ENCODE assay signal across 8 cellular contexts in the genomic region with DNA sequence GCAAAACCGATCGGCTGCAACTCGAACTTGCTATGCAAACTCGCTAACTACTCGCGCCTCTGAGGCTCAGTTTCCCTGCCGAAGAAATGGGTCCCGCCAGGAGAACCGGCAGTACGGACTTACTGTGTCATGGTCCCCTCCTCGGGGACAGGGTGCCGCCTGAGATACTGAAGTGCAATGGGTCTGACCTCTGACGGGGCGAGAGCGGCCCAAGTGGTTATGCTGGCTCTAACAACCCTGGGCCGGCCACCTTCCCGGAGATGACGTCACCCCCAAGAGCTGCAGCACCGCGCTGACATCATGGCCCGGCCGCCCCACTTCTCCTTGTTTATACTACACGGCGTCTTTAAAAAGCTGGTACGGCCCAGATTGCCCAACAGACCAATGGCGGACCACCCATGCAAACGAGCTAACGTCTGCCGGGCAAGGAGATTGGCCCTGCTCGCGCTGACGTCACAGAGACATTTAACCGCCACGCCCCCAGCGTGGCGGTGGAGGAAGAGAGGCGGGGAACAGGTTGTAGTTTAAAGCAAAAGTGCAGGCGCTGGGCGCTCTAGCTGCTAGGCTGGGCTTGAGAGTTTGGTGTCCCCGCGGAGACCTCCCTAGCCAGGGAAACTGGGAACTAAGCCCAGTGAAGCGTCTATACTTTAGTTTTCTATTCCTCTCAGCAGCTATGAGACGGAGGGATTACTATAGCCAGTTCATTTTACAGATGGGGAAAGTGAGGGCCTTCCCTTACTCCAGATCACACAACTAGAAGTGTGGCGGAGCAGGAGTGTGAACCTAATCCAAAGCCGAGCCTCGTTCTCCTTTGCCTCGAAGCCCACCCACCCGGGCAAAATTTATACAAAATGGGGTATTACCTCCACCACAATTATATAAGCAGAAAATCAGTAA. TPM values are rescaled to one million over a fixed set of nuclear protein-coding genes. Genes with fewer than 3 reads are reported as not detected.
DNase-seq lines count a peak whose midpoint lies in the region; ATAC-seq and TF ChIP-seq lines count a peak whose summit lies in the region.

No MANE protein-coding gene starts in this region.

- H3K4me1 ChIP-seq in thyroid gland: peaks cover 35 to 53% of the 10 kb centered on the region in 2 donors

- H3K9me3 ChIP-seq in SU-DHL-6 (ENCODE audit: insufficient read depth, low read length) (no peaks in the 10 kb centered on the region), thyroid gland (no peaks in the 10 kb centered on the region)

- H3K27ac ChIP-seq in SU-DHL-6 (ENCODE audit: low read depth, low read length): peak overlapping the region; percentile 91
- peak overlapping the region; percentile 90 to 97 (median 96) for H3K27ac ChIP-seq in thyroid gland

- H3K4me3 ChIP-seq in GM12864 (ENCODE audit: low read depth, low read length): peak overlapping the region; percentile 92
- H3K4me3 ChIP-seq in SU-DHL-6 (ENCODE audit: insufficient read depth, low read length, poor library complexity, severe bottlenecking): peak overlapping the region; percentile 72
- peak overlapping the region; percentile 68 to 92 (median 68) for H3K4me3 ChIP-seq in thyroid gland (replicated peaks in 1 of 3)

- H3K9me3 Mint-ChIP-seq in activated naive CD8-positive, alpha-beta T cell treated with anti-CD3 and anti-CD28 coated beads, Interleukin-2, amount 50 U/mL, for 24 hours: no peaks in the 10 kb centered on the region
- H3K9me3 Mint-ChIP-seq in osteocyte (ENCODE audit: unreplicated experiment): no peaks in the 10 kb centered on the region

- peak overlapping the region; percentile 98 for H3K4me3 Mint-ChIP-seq in activated naive CD8-positive, alpha-beta T cell treated with anti-CD3 and anti-CD28 coated beads, Interleukin-2, amount 50 U/mL, for 24 hours
- peak overlapping the region; percentile 97 for H3K4me3 Mint-ChIP-seq in osteocyte (ENCODE audit: unreplicated experiment)

- intact Hi-C loops in Right ventricle myocardium inferior (cut with DNase I): no loop called here
- intact Hi-C loops in thyroid gland (cut with DNase I): no loop called here

- H3K27ac Mint-ChIP-seq in activated naive CD8-positive, alpha-beta T cell treated with anti-CD3 and anti-CD28 coated beads, Interleukin-2, amount 50 U/mL, for 24 hours: peak overlapping the region; percentile 90
- H3K27ac Mint-ChIP-seq in osteocyte (ENCODE audit: unreplicated experiment): peak overlapping the region; percentile 98

- H4K20me1 ChIP-seq in SU-DHL-6 (ENCODE audit: low read depth, low read length): no peaks in the 10 kb centered on the region

- peaks cover 24% of the 10 kb centered on the region for H3F3A ChIP-seq in SU-DHL-6 (ENCODE audit: insufficient read depth)

- H3K9me2 ChIP-seq in SU-DHL-6 (replicated peaks; ENCODE audit: insufficient read depth, low read length): no peaks in the 10 kb centered on the region

- H3K4me2 ChIP-seq in SU-DHL-6 (ENCODE audit: low read depth, low read length, poor library complexity, severe bottlenecking): peak overlapping the region; percentile 82

- peaks cover 63% of the 10 kb centered on the region for H3K4me1 Mint-ChIP-seq in activated naive CD8-positive, alpha-beta T cell treated with anti-CD3 and anti-CD28 coated beads, Interleukin-2, amount 50 U/mL, for 24 hours
- peaks cover 56% of the 10 kb centered on the region for H3K4me1 Mint-ChIP-seq in osteocyte (ENCODE audit: unreplicated experiment)

- H3K36me3 Mint-ChIP-seq in activated naive CD8-positive, alpha-beta T cell treated with anti-CD3 and anti-CD28 coated beads, Interleukin-2, amount 50 U/mL, for 24 hours (ENCODE audit: low read depth): peaks cover 7% of the 10 kb centered on the region
- no peaks in the 10 kb centered on the region for H3K36me3 Mint-ChIP-seq in osteocyte (ENCODE audit: unreplicated experiment)

- no peak for TF ChIP-seq CTCF in GM12864 (IDR thresholded peaks at IDR 0.05; ENCODE audit: low read depth, low read length, missing control alignments)
- no peak for TF ChIP-seq CTCF in SU-DHL-6 (IDR thresholded peaks at IDR 0.05; ENCODE audit: insufficient read depth, low read length, poor library complexity, severe bottlenecking)
- TF ChIP-seq CTCF in osteocyte (IDR thresholded peaks at IDR 0.05): no peak
- TF ChIP-seq CTCF in thyroid gland (IDR thresholded peaks at IDR 0.05): no peak

- 1 to 2% methylated on average over 37 to 48 of the region's 48 CpGs for WGBS in thyroid gland, 2 donors

- no peaks in the 10 kb centered on the region for H3K27me3 ChIP-seq in SU-DHL-6 (ENCODE audit: low read length)
- no peaks in the 10 kb centered on the region for H3K27me3 ChIP-seq in thyroid gland

- TF ChIP-seq POLR2A in thyroid gland (IDR thresholded peaks at IDR 0.05): peak in 1 of 2 donors; percentile 76

- no peaks in the 10 kb centered on the region for H3K36me3 ChIP-seq in SU-DHL-6 (ENCODE audit: low read length)
- no peaks in the 10 kb centered on the region for H3K36me3 ChIP-seq in thyroid gland

- ATAC-seq in HG02763 (IDR thresholded peaks at IDR 0.05; ENCODE audit: unreplicated experiment) (peak; percentile 69), Right ventricle myocardium inferior (peak; percentile 90)
- ATAC-seq in activated naive CD8-positive, alpha-beta T cell treated with anti-CD3 and anti-CD28 coated beads, Interleukin-2, amount 50 U/mL, for 24 hours: peak; percentile 76

- peaks cover 33% of the 10 kb centered on the region for H3K79me2 ChIP-seq in SU-DHL-6 (ENCODE audit: insufficient read depth, low read length)

- peak overlapping the region; percentile 79 for H3K9ac ChIP-seq in SU-DHL-6 (ENCODE audit: low read length)

- H3K27me3 Mint-ChIP-seq in activated naive CD8-positive, alpha-beta T cell treated with anti-CD3 and anti-CD28 coated beads, Interleukin-2, amount 50 U/mL, for 24 hours: no peaks in the 10 kb centered on the region
- no peaks in the 10 kb centered on the region for H3K27me3 Mint-ChIP-seq in osteocyte (ENCODE audit: unreplicated experiment)

- DNase-seq in GM12864 (ENCODE audit: low read depth): peak; percentile 99
- DNase-seq in NCI-H1417 (lab: John Stamatoyannopoulos, UW): peak; percentile 94 to 97 (median 97)
- DNase-seq in activated naive CD8-positive, alpha-beta T cell treated with anti-CD3 and anti-CD28 coated beads, Interleukin-2, amount 50 U/mL, for 24 hours: peak; percentile 94
- DNase-seq in Right ventricle myocardium inferior (ENCODE audit: missing footprints): peak; percentile 100
- DNase-seq in osteocyte (ENCODE audit: extremely low spot score, unreplicated experiment): peak; percentile 99
- DNase-seq in thyroid gland: peak; percentile 99 to 100

- peak overlapping the region; percentile 69 for H2AFZ ChIP-seq in SU-DHL-6 (ENCODE audit: low read depth, low read length, severe bottlenecking)

RNA-seq across cellular contexts. Expression of a gene that starts 0.7 kb away (rescaled TPM):
- 25.5 TPM for total RNA-seq in Right ventricle myocardium inferior
- total RNA-seq in osteocyte: 47.3 and 53.0 TPM in 2 replicates
- total RNA-seq in thyroid gland: 10 to 100 TPM; 12.1 to 27.3 (median 22.4) TPM

RNA-seq across cellular contexts. Expression of a gene that starts 11.3 kb away (rescaled TPM):
- total RNA-seq in Right ventricle myocardium inferior: 0.19 TPM
- total RNA-seq in osteocyte: 0.34 and 0.43 TPM in 2 replicates
- total RNA-seq in thyroid gland: under 1 TPM in 1 of 4 donors, not detected in 3; 0.11 TPM

Comparison
In these comparisons a context has a peak if more than half of its experiments do, and no peak if none do; other contexts are left out.
1. Peak in every context shown above with its lines: DNase-seq, ATAC-seq, H3K4me3 ChIP-seq and H3K27ac ChIP-seq.